Comparison of ENCODE assay signal across 18 cellular contexts in genomic region chr9:87216036-87216435, GRCh38.
DNase-seq lines count a peak whose midpoint lies in the region.
"Had no signal": no experiment of that assay in that cellular context is flagged by ENCODE, and none has a peak within 500 bp of the region (broad histone marks: within the 10 kb centered on the region; RNA-seq: fewer than 3 reads in every experiment).

No MANE protein-coding gene starts in this region.

- peak; percentile 7 for DNase-seq in RPMI7951 (ENCODE audit: low read depth)
- DNase-seq in epidermal melanocyte (ENCODE audit: insufficient read length, low spot score) = peak; percentile 34
- peak; percentile 77 for DNase-seq in foreskin melanocyte
- DNase-seq in medulla oblongata (ENCODE audit: extremely low spot score) = no peak
- no peak for DNase-seq in NOMO-1 treated with dmso at 0.1 percent for 144 hours (lab: John Stamatoyannopoulos, UW; ENCODE audit: unreplicated experiment)
- no peak for DNase-seq in iPS-NIHi11 (ENCODE audit: low spot score)
- no peak for DNase-seq in NCI-H2196 treated with DMSO at 0.1 percent for 48 hours (lab: John Stamatoyannopoulos, UW; ENCODE audit: unreplicated experiment)
- DNase-seq: 8988T; ACHN; BE2C; C1 segment of cervical spinal cord; Caco-2; Calu3; CD4-positive, alpha-beta memory T cell; CD4-positive, CD25-positive, alpha-beta regulatory T cell; CD8-positive, alpha-beta memory T cell; DMS79 treated with DMSO at 0.1 percent for 48 hours; GF-D8 had no signal

Comparison
In these comparisons a context has a peak if more than half of its experiments do, and no peak if none do; other contexts are left out.
1. DNase-seq: peak in RPMI7951 (single experiment), epidermal melanocyte (single experiment) and foreskin melanocyte (single experiment); none in medulla oblongata (single experiment), NOMO-1 treated with dmso at 0.1 percent for 144 hours (single experiment), iPS-NIHi11 (single experiment) and NCI-H2196 treated with DMSO at 0.1 percent for 48 hours (single experiment).